In genomic region chr10:42630537-42631134, GRCh38 we compare ENCODE assay signal across 17 cellular contexts. TPM values are rescaled to one million over a fixed set of nuclear protein-coding genes. Genes with fewer than 3 reads are reported as not detected.
DNase-seq lines count a peak whose midpoint lies in the region; ATAC-seq, FAIRE-seq and TF ChIP-seq lines count a peak whose summit lies in the region.
"Had no signal": no experiment of that assay in that cellular context is flagged by ENCODE, and none has a peak within 500 bp of the region (broad histone marks: within the 10 kb centered on the region; RNA-seq: fewer than 3 reads in every experiment).

No MANE protein-coding gene starts in this region.

- peaks cover 37% of the 10 kb centered on the region for H3K36me3 ChIP-seq in CD4-positive, CD25-positive, alpha-beta regulatory T cell (ENCODE audit: control insufficient read depth, insufficient read depth, low read length)
- H3K36me3 ChIP-seq in HepG2 (replicated peaks in 1 of 2; ENCODE audit: control insufficient read depth in 1 of 2, insufficient read depth in 2 of 2, low read length in 2 of 2) (peaks cover 5 to 39% of the 10 kb centered on the region in 2 experiments; a peak in 3 of 5 replicates), brain microvascular endothelial cell (replicated peaks) (peaks cover 7% of the 10 kb centered on the region)

- TF ChIP-seq EP300 in HepG2 (IDR thresholded peaks at IDR 0.05; ENCODE audit: low read depth in 2 of 2, low read length in 2 of 2): no peak
- TF ChIP-seq EP300 in HepG2 (CRISPR knock-in tag; IDR thresholded peaks at IDR 0.05; ENCODE audit: borderline replicate concordance): no peak

- no peak for TF ChIP-seq POLR2A in HepG2 (IDR thresholded peaks at IDR 0.05; ENCODE audit: insufficient read depth in 1 of 2, low read depth in 2 of 2, low read length in 2 of 2)

- H3K27me3 Mint-ChIP-seq in CD4-positive, CD25-positive, alpha-beta regulatory T cell: no peaks in the 10 kb centered on the region
- no peaks in the 10 kb centered on the region for H3K27me3 Mint-ChIP-seq in activated CD8-positive, alpha-beta T cell treated with anti-CD3 and anti-CD28 coated beads, Interleukin-2, amount 10 ng/mL, durations not matched to agents 7 days and 5 days (ENCODE audit: low read depth)

- no peak for TF ChIP-seq RAD21 in HepG2 (CRISPR knock-in tag; IDR thresholded peaks at IDR 0.05)

- H3K4me3 ChIP-seq in CD4-positive, CD25-positive, alpha-beta regulatory T cell (ENCODE audit: low read depth, low read length): no peak overlapping the region
- H3K4me3 ChIP-seq in HepG2 (replicated peaks in 1 of 3; ENCODE audit: insufficient read depth in 1 of 3, low read depth in 2 of 3, low read length in 3 of 3) (no peak overlapping the region), brain microvascular endothelial cell (ENCODE audit: low read depth, low read length) (no peak overlapping the region)
- H3K4me3 ChIP-seq: BLaER1 had no signal

- DNase-seq in CD4-positive, CD25-positive, alpha-beta regulatory T cell: no peak
- peak; percentile 3 for DNase-seq in EL
- no peak for DNase-seq in activated CD8-positive, alpha-beta T cell treated with anti-CD3 and anti-CD28 coated beads, Interleukin-2, amount 10 ng/mL, durations not matched to agents 7 days and 5 days
- peak; percentile 44 for DNase-seq in HepG2 (ENCODE audit: low spot score)
- DNase-seq in hypothalamus (lab: John Stamatoyannopoulos, UW): no peak
- no peak for DNase-seq in NCI-H128 (lab: John Stamatoyannopoulos, UW; ENCODE audit: unreplicated experiment)
- no peak for DNase-seq in brain microvascular endothelial cell
- DNase-seq: activated gamma-delta T cell, foreskin melanocyte, Karpas-422, NCI-H187, NCI-H526 treated with DMSO at 0.1 percent for 48 hours had no signal

- H2AFZ ChIP-seq in HepG2 (ENCODE audit: low read length): no peak overlapping the region
- H2AFZ ChIP-seq: parathyroid adenoma had no signal

- no peak for FAIRE-seq in HepG2 (lab: Jason Lieb, UNC)
- FAIRE-seq: GM12891, islet of Langerhans had no signal

- intact Hi-C loops in HepG2 (cut with micrococcal nuclease; ENCODE audit: unreplicated experiment): no loop called here

- no peaks in the 10 kb centered on the region for H4K20me1 ChIP-seq in HepG2 (ENCODE audit: insufficient read depth, low read length)
- H4K20me1 ChIP-seq: BLaER1 had no signal

- no peak overlapping the region for H3K4me2 ChIP-seq in HepG2 (ENCODE audit: low read depth, low read length)
- H3K4me2 ChIP-seq: BLaER1 had no signal

- H3K27ac Mint-ChIP-seq in CD4-positive, CD25-positive, alpha-beta regulatory T cell: peak overlapping the region; percentile 50 to 90 (median 77)
- peak overlapping the region; percentile 72 for H3K27ac Mint-ChIP-seq in activated CD8-positive, alpha-beta T cell treated with anti-CD3 and anti-CD28 coated beads, Interleukin-2, amount 10 ng/mL, durations not matched to agents 7 days and 5 days

- no peak for ATAC-seq in CD4-positive, CD25-positive, alpha-beta regulatory T cell (ENCODE audit: low read depth in 2 of 2)
- ATAC-seq in activated CD8-positive, alpha-beta T cell treated with anti-CD3 and anti-CD28 coated beads, Interleukin-2, amount 10 ng/mL, durations not matched to agents 7 days and 5 days: peak; percentile 36
- ATAC-seq in HepG2 (peak; percentile 74), GM21423 (IDR thresholded peaks at IDR 0.05; ENCODE audit: unreplicated experiment) (no peak)

- H3K9me3 Mint-ChIP-seq in CD4-positive, CD25-positive, alpha-beta regulatory T cell: peaks cover 0 to 6% (median 0%) of the 10 kb centered on the region in 7 donors
- H3K9me3 Mint-ChIP-seq in activated CD8-positive, alpha-beta T cell treated with anti-CD3 and anti-CD28 coated beads, Interleukin-2, amount 10 ng/mL, durations not matched to agents 7 days and 5 days (ENCODE audit: insufficient read depth): no peaks in the 10 kb centered on the region

- H3K4me3 Mint-ChIP-seq in CD4-positive, CD25-positive, alpha-beta regulatory T cell: peak overlapping the region in 3 of 4 donors; percentile 22 to 58 (median 49)
- no peak overlapping the region for H3K4me3 Mint-ChIP-seq in activated CD8-positive, alpha-beta T cell treated with anti-CD3 and anti-CD28 coated beads, Interleukin-2, amount 10 ng/mL, durations not matched to agents 7 days and 5 days

- H3K36me3 Mint-ChIP-seq in CD4-positive, CD25-positive, alpha-beta regulatory T cell: peaks cover 61% of the 10 kb centered on the region
- peaks cover 84% of the 10 kb centered on the region for H3K36me3 Mint-ChIP-seq in activated CD8-positive, alpha-beta T cell treated with anti-CD3 and anti-CD28 coated beads, Interleukin-2, amount 10 ng/mL, durations not matched to agents 7 days and 5 days (ENCODE audit: low read depth)

- H3K9me3 ChIP-seq in CD4-positive, CD25-positive, alpha-beta regulatory T cell (ENCODE audit: control insufficient read depth in 2 of 2, low read length in 2 of 2): no peaks in the 10 kb centered on the region
- H3K9me3 ChIP-seq in HepG2 (ENCODE audit: low read length): no peaks in the 10 kb centered on the region
- H3K9me3 ChIP-seq: BLaER1 had no signal

- no TSS peak for BruUV-seq in HepG2 (replicated peaks; lab: Mats Ljungman, UMichigan)

- 97% methylated on average over 1 of the region's 1 CpG for WGBS in HepG2 (ENCODE audit: low lambda C conversion rate)

- H3K27ac ChIP-seq in CD4-positive, CD25-positive, alpha-beta regulatory T cell (ENCODE audit: insufficient read depth, low read length, poor library complexity, severe bottlenecking): peak overlapping the region; percentile 35
- H3K27ac ChIP-seq in HepG2 (ENCODE audit: extremely low read length, insufficient read depth, low read length) (no peak overlapping the region), brain microvascular endothelial cell (no peak overlapping the region)
- H3K27ac ChIP-seq: BLaER1, parathyroid adenoma had no signal

- CTCF ChIA-PET in activated CD8-positive, alpha-beta T cell treated with anti-CD3 and anti-CD28 coated beads, Interleukin-2, amount 10 ng/mL, durations not matched to agents 7 days and 5 days (lab: Charles Lee): no interaction called here
- CTCF ChIA-PET in HepG2 (lab: Yijun Ruan, JAX; ENCODE audit: low intra/inter-chr PET ratio, low total read pairs): no interaction called here

- POLR2A ChIA-PET in activated CD8-positive, alpha-beta T cell treated with anti-CD3 and anti-CD28 coated beads, Interleukin-2, amount 10 ng/mL, durations not matched to agents 7 days and 5 days (lab: Charles Lee): no interaction called here
- POLR2A ChIA-PET in HepG2 (lab: Yijun Ruan, JAX): no interaction called here

- no peaks in the 10 kb centered on the region for H3K27me3 ChIP-seq in CD4-positive, CD25-positive, alpha-beta regulatory T cell (ENCODE audit: control insufficient read depth, insufficient read depth, low read length)
- H3K27me3 ChIP-seq in HepG2 (ENCODE audit: control insufficient read depth in 1 of 2, insufficient read depth in 2 of 2, low read length in 2 of 2) (no peaks in the 10 kb centered on the region), brain microvascular endothelial cell (replicated peaks) (no peaks in the 10 kb centered on the region)
- H3K27me3 ChIP-seq: BLaER1 had no signal

- TF ChIP-seq CTCF in HepG2 (CRISPR knock-in tag; IDR thresholded peaks at IDR 0.05) (no peak), brain microvascular endothelial cell (IDR thresholded peaks at IDR 0.05; ENCODE audit: low read depth, low read length, missing control alignments) (no peak)

- H3K4me1 ChIP-seq in CD4-positive, CD25-positive, alpha-beta regulatory T cell (ENCODE audit: control insufficient read depth, insufficient read depth, low read length, poor library complexity, severe bottlenecking): peaks cover 17% of the 10 kb centered on the region
- H3K4me1 ChIP-seq in HepG2 (ENCODE audit: insufficient read depth, low read length): peaks cover 34% of the 10 kb centered on the region
- H3K4me1 ChIP-seq: BLaER1, parathyroid adenoma had no signal

- peaks cover 29 to 68% (median 52%) of the 10 kb centered on the region in 4 donors for H3K4me1 Mint-ChIP-seq in CD4-positive, CD25-positive, alpha-beta regulatory T cell
- peaks cover 54% of the 10 kb centered on the region for H3K4me1 Mint-ChIP-seq in activated CD8-positive, alpha-beta T cell treated with anti-CD3 and anti-CD28 coated beads, Interleukin-2, amount 10 ng/mL, durations not matched to agents 7 days and 5 days (ENCODE audit: low read depth)

- H3K79me2 ChIP-seq in HepG2 (ENCODE audit: insufficient read depth, low read length): no peaks in the 10 kb centered on the region
- H3K79me2 ChIP-seq: parathyroid adenoma had no signal

- no peak overlapping the region for H3K9ac ChIP-seq in HepG2 (ENCODE audit: insufficient read depth, low read depth, low read length)
- H3K9ac ChIP-seq: BLaER1, parathyroid adenoma had no signal

- in situ Hi-C loops in HepG2 (cut with HindIII; ENCODE audit: extremely low pct_ligation_motif_present, low pct_unique_long_range_greater_than_20kb) (no loop called here), brain microvascular endothelial cell (cut with HindIII; ENCODE audit: low pct_ligation_motif_present, low sequenced_read_pairs) (no loop called here)

RNA-seq across cellular contexts. Expression of gene ZNF33B, which starts 7.7 kb away (rescaled TPM):
- 23.5 TPM for total RNA-seq in CD4-positive, CD25-positive, alpha-beta regulatory T cell
- polyA plus RNA-seq in CD4-positive, CD25-positive, alpha-beta regulatory T cell: 10 to 100 TPM in 1 of 4 donors, 1 to 10 TPM in 3; 7.1 to 10.0 (median 9.0) TPM
- 10 to 100 TPM; 18.6 to 22.8 TPM for total RNA-seq in activated CD8-positive, alpha-beta T cell treated with anti-CD3 and anti-CD28 coated beads, Interleukin-2, amount 10 ng/mL, durations not matched to agents 7 days and 5 days
- total RNA-seq in HepG2 (2016; rRNA removed; fragmentation: Illumina TruSeq; extraction: Trizol): 23.5 and 32.9 TPM in 2 replicates
- 7.1 and 9.8 TPM in 2 replicates for total RNA-seq in HepG2 (2016; cell fraction: cytosol; rRNA removed; fragmentation: Illumina TruSeq; extraction: Trizol; ENCODE audit: low read depth)
- total RNA-seq in HepG2 (2016; cell fraction: insoluble cytoplasmic fraction; rRNA removed; fragmentation: Illumina TruSeq; extraction: Trizol): 23.9 and 31.5 TPM in 2 replicates
- 15.1 and 19.7 TPM in 2 replicates for total RNA-seq in HepG2 (2016; cell fraction: membrane; rRNA removed; fragmentation: Illumina TruSeq; extraction: Trizol)
- total RNA-seq in HepG2 (2016; cell fraction: nucleus; rRNA removed; fragmentation: Illumina TruSeq; extraction: Trizol): 21.5 and 35.5 TPM in 2 replicates
- 18.4 and 22.6 TPM in 2 replicates for polyA plus RNA-seq in HepG2 (2011; rRNA removed)
- polyA plus RNA-seq in HepG2 (2011; cell fraction: cytosol; rRNA removed): 13.8 and 26.7 TPM in 2 replicates
- 12.5 and 34.5 TPM in 2 replicates for polyA plus RNA-seq in HepG2 (2011; cell fraction: nucleus; rRNA removed)
- polyA plus RNA-seq in HepG2 (2012): 30.3 and 35.2 TPM in 2 replicates
- polyA plus RNA-seq in HepG2 (2016; cell fraction: cytosol; fragmentation: Illumina TruSeq; extraction: Trizol; ENCODE audit: low read depth): 5.4 and 5.6 TPM in 2 replicates
- 21.4 and 24.0 TPM in 2 replicates for polyA plus RNA-seq in HepG2 (2016; cell fraction: insoluble cytoplasmic fraction; fragmentation: Illumina TruSeq; extraction: Trizol; ENCODE audit: low read depth)
- 12.7 and 15.3 TPM in 2 replicates for polyA plus RNA-seq in HepG2 (2016; cell fraction: membrane; fragmentation: Illumina TruSeq; extraction: Trizol; ENCODE audit: low read depth)
- 20.4 and 26.1 TPM in 2 replicates for polyA plus RNA-seq in HepG2 (2016; cell fraction: nucleus; fragmentation: Illumina TruSeq; extraction: Trizol; ENCODE audit: insufficient read depth, low read depth)
- 11.3 and 13.4 TPM in 2 replicates for polyA minus RNA-seq in HepG2 (2011; rRNA and poly(A)+ RNA removed; ENCODE audit: low replicate concordance)
- 22.2 and 23.6 TPM in 2 replicates for polyA minus RNA-seq in HepG2 (2011; cell fraction: cytosol; rRNA and poly(A)+ RNA removed)
- 61.2 and 65.5 TPM in 2 replicates for polyA minus RNA-seq in HepG2 (2011; cell fraction: nucleus; rRNA and poly(A)+ RNA removed)

Comparison
In these comparisons a context has a peak if more than half of its experiments do, and no peak if none do; other contexts are left out.
1. ATAC-seq: peak in activated CD8-positive, alpha-beta T cell treated with anti-CD3 and anti-CD28 coated beads, Interleukin-2, amount 10 ng/mL, durations not matched to agents 7 days and 5 days (single experiment) and HepG2 (single experiment); none in CD4-positive, CD25-positive, alpha-beta regulatory T cell (0 of 2) and GM21423 (single experiment).
2. DNase-seq: peak in EL (single experiment) and HepG2 (single experiment); none in CD4-positive, CD25-positive, alpha-beta regulatory T cell (0 of 3), activated CD8-positive, alpha-beta T cell treated with anti-CD3 and anti-CD28 coated beads, Interleukin-2, amount 10 ng/mL, durations not matched to agents 7 days and 5 days (single experiment), hypothalamus (0 of 51), NCI-H128 (single experiment) and brain microvascular endothelial cell (single experiment).